In the genomic region with DNA sequence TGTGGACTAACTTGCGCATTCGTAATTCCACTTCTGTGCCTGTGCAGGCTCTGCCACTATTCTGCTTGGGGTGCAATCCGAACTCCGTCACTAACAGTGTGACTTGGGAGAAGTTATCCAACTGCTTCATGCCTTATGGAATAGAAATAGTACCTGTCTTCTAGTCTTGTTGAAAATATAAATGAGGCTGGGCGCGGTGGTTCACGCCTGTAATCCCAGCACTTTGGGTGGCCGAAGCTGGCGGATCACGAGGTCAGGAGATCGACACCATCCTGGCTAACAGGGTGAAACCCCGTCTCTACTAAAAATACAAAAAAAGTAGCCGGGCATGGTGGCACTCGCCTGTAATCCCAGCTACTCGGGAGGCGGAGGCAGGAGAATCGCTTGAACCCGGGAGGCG, we compare ENCODE assay signal across 4 cellular contexts. TPM values are rescaled to one million over a fixed set of nuclear protein-coding genes. Genes with fewer than 3 reads are reported as not detected.
"Had no signal": no experiment of that assay in that cellular context is flagged by ENCODE, and none has a peak within 500 bp of the region (broad histone marks: within the 10 kb centered on the region; RNA-seq: fewer than 3 reads in every experiment).

No MANE protein-coding gene starts in this region.

RNA-seq across cellular contexts. Expression of gene GABRA5, which starts 28.5 kb away (rescaled TPM):
- total RNA-seq: LHCN-M2, M059J, MCF 10A, NCI-H460 had no signal
